Comparison of ENCODE assay signal across 12 cellular contexts in genomic region chr7:39357648-39358047, GRCh38.
A peak's percentile ranks its signal among the peaks of the same experiment; 100 is the strongest.
DNase-seq lines count a peak whose midpoint lies in the region; ATAC-seq, FAIRE-seq and TF ChIP-seq lines count a peak whose summit lies in the region.
"Had no signal": no experiment of that assay in that cellular context is flagged by ENCODE, and none has a peak within 500 bp of the region (broad histone marks: within the 10 kb centered on the region; RNA-seq: fewer than 3 reads in every experiment).

No MANE protein-coding gene starts in this region.

- peak; percentile 63; the same call in 2 of the 3 replicates for ATAC-seq in K562

- no peak overlapping the region for H3K4me3 Mint-ChIP-seq in nephron
- H3K4me3 Mint-ChIP-seq in activated T-cell treated with anti-CD3 and anti-CD28 coated beads, Interleukin-2, amount 50 U/mL, for 24 hours: no peak overlapping the region
- H3K4me3 Mint-ChIP-seq: activated naive CD4-positive, alpha-beta T cell treated with anti-CD3 and anti-CD28 coated beads, Interleukin-2, amount 50 U/mL, for 24 hours had no signal

- no peaks in the 10 kb centered on the region for H3K9me1 ChIP-seq in K562 (ENCODE audit: control insufficient read depth, insufficient read depth, low read length)

- no peaks in the 10 kb centered on the region for H3K79me2 ChIP-seq in K562 (ENCODE audit: control insufficient read depth, insufficient read depth, low read length)

- H3K36me3 Mint-ChIP-seq in nephron (ENCODE audit: low read depth): no peaks in the 10 kb centered on the region
- H3K36me3 Mint-ChIP-seq in activated T-cell treated with anti-CD3 and anti-CD28 coated beads, Interleukin-2, amount 50 U/mL, for 24 hours (ENCODE audit: low read depth): no peaks in the 10 kb centered on the region
- H3K36me3 Mint-ChIP-seq: activated naive CD4-positive, alpha-beta T cell treated with anti-CD3 and anti-CD28 coated beads, Interleukin-2, amount 50 U/mL, for 24 hours had no signal

- TF ChIP-seq RAD21 in K562 (CRISPR knock-in tag; conservative IDR thresholded peaks at IDR 0.05 in 1 of 2, IDR thresholded peaks at IDR 0.05 in 1 of 2): peak in 1 of 2 experiments; percentile 17; a peak in 2 of 4 replicates

- no peak overlapping the region for H3K4me3 ChIP-seq in K562

- in situ Hi-C loops in K562 (cut with MboI): no loop called here

- peaks cover 16% of the 10 kb centered on the region for H3K4me1 Mint-ChIP-seq in nephron
- H3K4me1 Mint-ChIP-seq in activated T-cell treated with anti-CD3 and anti-CD28 coated beads, Interleukin-2, amount 50 U/mL, for 24 hours (ENCODE audit: low read depth): peaks cover 9% of the 10 kb centered on the region

- no peak overlapping the region for H3K9ac ChIP-seq in K562 (ENCODE audit: insufficient read depth in 1 of 2, low read depth in 2 of 2, low read length in 2 of 2)

- BruUV-seq in K562 (replicated peaks; lab: Mats Ljungman, UMichigan): no TSS peak

- TF ChIP-seq CTCF in K562 (IDR thresholded peaks at IDR 0.05 in 2 of 3, conservative IDR thresholded peaks at IDR 0.05 in 1 of 3; ENCODE audit: insufficient read depth in 2 of 3, low read depth in 1 of 3, low read length in 3 of 3) (peak; percentile 46 to 73 (median 47); a peak in 5 of 6 replicates), nephron (IDR thresholded peaks at IDR 0.05; ENCODE audit: unreplicated experiment in 3 of 3) (peak in 2 of 3 experiments; percentile 18 to 46)

- H3K4me2 ChIP-seq in K562 (ENCODE audit: insufficient read depth, low read length): no peak overlapping the region

- H3K9me3 Mint-ChIP-seq in nephron: no peaks in the 10 kb centered on the region
- no peaks in the 10 kb centered on the region for H3K9me3 Mint-ChIP-seq in activated T-cell treated with anti-CD3 and anti-CD28 coated beads, Interleukin-2, amount 50 U/mL, for 24 hours
- H3K9me3 Mint-ChIP-seq: activated naive CD4-positive, alpha-beta T cell treated with anti-CD3 and anti-CD28 coated beads, Interleukin-2, amount 50 U/mL, for 24 hours had no signal

- peaks cover 4 to 8% of the 10 kb centered on the region in 2 experiments; a peak in 3 of 5 replicates for H3K27me3 ChIP-seq in K562 (ENCODE audit: control insufficient read depth in 2 of 2, insufficient read depth in 2 of 2, low read length in 2 of 2)

- no peak overlapping the region for H3K27ac Mint-ChIP-seq in nephron
- H3K27ac Mint-ChIP-seq in activated T-cell treated with anti-CD3 and anti-CD28 coated beads, Interleukin-2, amount 50 U/mL, for 24 hours: no peak overlapping the region
- H3K27ac Mint-ChIP-seq: activated naive CD4-positive, alpha-beta T cell treated with anti-CD3 and anti-CD28 coated beads, Interleukin-2, amount 50 U/mL, for 24 hours had no signal

- POLR2A ChIA-PET in HEK293T (lab: Yijun Ruan, JAX) (no interaction called here), K562 (lab: Yijun Ruan, JAX) (no interaction called here)

- no peak for TF ChIP-seq POLR2A in K562 (conservative IDR thresholded peaks at IDR 0.05)

- CTCF ChIA-PET in HEK293T (lab: Yijun Ruan, JAX) (interaction anchor here (0.6 to 1.3 kb wide), 8 partner anchors 16 to 275 kb away, joined by 3 to 6 read pairs (median 3); no protein-coding TSS in a partner anchor), K562 (lab: Yijun Ruan, JAX; ENCODE audit: low intra/inter-chr PET ratio) (interaction anchor here (1.2 kb wide), 1 partner anchor 425 kb away, joined by 5 read pairs; no protein-coding TSS in a partner anchor)

- 0% methylated on average over 3 of the region's 3 CpGs for WGBS in K562 (ENCODE audit: insufficient coverage, low coverage, missing lambda C conversion rate)

- no peaks in the 10 kb centered on the region for H3K36me3 ChIP-seq in K562 (ENCODE audit: control insufficient read depth, insufficient read depth, low read length)

- no peak overlapping the region for H2AFZ ChIP-seq in K562 (ENCODE audit: low read depth, low read length)

- no peaks in the 10 kb centered on the region for H3K4me1 ChIP-seq in K562 (replicated peaks in 1 of 2; ENCODE audit: control insufficient read depth in 2 of 2, insufficient read depth in 2 of 2, low read length in 2 of 2)

- no peak for FAIRE-seq in K562 (lab: Jason Lieb, UNC)

- H3K9me3 ChIP-seq in K562 (replicated peaks; ENCODE audit: control insufficient read depth, insufficient read depth, low read depth, low read length): no peaks in the 10 kb centered on the region

- peaks cover 39% of the 10 kb centered on the region for H3K27me3 Mint-ChIP-seq in nephron (ENCODE audit: low read depth)
- no peaks in the 10 kb centered on the region for H3K27me3 Mint-ChIP-seq in activated T-cell treated with anti-CD3 and anti-CD28 coated beads, Interleukin-2, amount 50 U/mL, for 24 hours
- H3K27me3 Mint-ChIP-seq: activated naive CD4-positive, alpha-beta T cell treated with anti-CD3 and anti-CD28 coated beads, Interleukin-2, amount 50 U/mL, for 24 hours had no signal

- DNase-seq in NCI-H1092 treated with DMSO at 0.1 percent for 48 hours (lab: John Stamatoyannopoulos, UW): peak; percentile 6
- no peak for DNase-seq in NCI-H1092 (lab: John Stamatoyannopoulos, UW)
- DNase-seq in HEK293T (ENCODE audit: extremely low spot score): peak; percentile 48
- peak; percentile 18 to 61 (median 47) for DNase-seq in K562 (ENCODE audit: extremely low read depth in 1 of 4, low spot score in 3 of 4)
- no peak for DNase-seq in MV-4-11 (lab: John Stamatoyannopoulos, UW)
- DNase-seq in activated T-cell treated with anti-CD3 and anti-CD28 coated beads, Interleukin-2, amount 50 U/mL, for 24 hours: no peak
- DNase-seq in glomerular visceral epithelial cell (ENCODE audit: extremely low spot score): no peak
- DNase-seq: effector CD4-positive, alpha-beta T cell; NK-92 treated with Interleukin-12 subunit alpha and Interleukin-12 subunit beta, amount 100 ng/mL, for 24 hours; occipital lobe had no signal

- no peak for TF ChIP-seq EP300 in K562 (IDR thresholded peaks at IDR 0.05; ENCODE audit: low read length)

- H3K27ac ChIP-seq in K562 (ENCODE audit: extremely low read depth, low read depth, low read length): no peak overlapping the region

- peaks cover 5% of the 10 kb centered on the region; the same call in 1 of the 2 replicates for H4K20me1 ChIP-seq in K562 (replicated peaks; ENCODE audit: control insufficient read depth, insufficient read depth, low read length)

- intact Hi-C loops in K562 (cut with micrococcal nuclease): loop anchor here (10.0 kb wide), 1 partner anchor 423 kb away; no protein-coding TSS in a partner anchor

TF ChIP-seq in HEK293T, 16 proteins besides CTCF, POLR2A, EP300 and RAD21:
- no peak for TF ChIP-seq FOXM1 (IDR thresholded peaks at IDR 0.05; ENCODE audit: borderline replicate concordance)
- TF ChIP-seq ZNF384 (IDR thresholded peaks at IDR 0.05): no peak
- TF ChIP-seq SUZ12 (IDR thresholded peaks at IDR 0.05): no peak
- TF ChIP-seq BHLHE40 (IDR thresholded peaks at IDR 0.05; ENCODE audit: borderline replicate concordance): no peak
- no peak for TF ChIP-seq LEF1 (IDR thresholded peaks at IDR 0.05; ENCODE audit: borderline replicate concordance)
- TF ChIP-seq FOXK2 (IDR thresholded peaks at IDR 0.05): no peak
- no peak for TF ChIP-seq SP1 (IDR thresholded peaks at IDR 0.05)
- TF ChIP-seq TARDBP (IDR thresholded peaks at IDR 0.05): no peak
- TF ChIP-seq FOXA1 (IDR thresholded peaks at IDR 0.05): no peak

TF ChIP-seq in K562, 482 proteins besides CTCF, POLR2A, EP300 and RAD21:
- peak; percentile 74 for TF ChIP-seq NFIC (IDR thresholded peaks at IDR 0.05)
- 0 out of 2 replicates have a peak, but pooled peaks have one; percentile 29 for TF ChIP-seq ZBTB7A (IDR thresholded peaks at IDR 0.05; ENCODE audit: borderline replicate concordance, control insufficient read depth, low read depth, low read length)
- no peak for TF ChIP-seq ZNF408 (CRISPR knock-in tag; IDR thresholded peaks at IDR 0.05; ENCODE audit: low read depth)

Comparison
In these comparisons a context has a peak if more than half of its experiments do, and no peak if none do; other contexts are left out.
1. DNase-seq: peak in NCI-H1092 treated with DMSO at 0.1 percent for 48 hours (single experiment), HEK293T (single experiment) and K562 (4 of 4); none in NCI-H1092 (single experiment), MV-4-11 (single experiment), activated T-cell treated with anti-CD3 and anti-CD28 coated beads, Interleukin-2, amount 50 U/mL, for 24 hours (single experiment) and glomerular visceral epithelial cell (single experiment).